11 cellular contexts compared by ENCODE assay signal in the genomic region with DNA sequence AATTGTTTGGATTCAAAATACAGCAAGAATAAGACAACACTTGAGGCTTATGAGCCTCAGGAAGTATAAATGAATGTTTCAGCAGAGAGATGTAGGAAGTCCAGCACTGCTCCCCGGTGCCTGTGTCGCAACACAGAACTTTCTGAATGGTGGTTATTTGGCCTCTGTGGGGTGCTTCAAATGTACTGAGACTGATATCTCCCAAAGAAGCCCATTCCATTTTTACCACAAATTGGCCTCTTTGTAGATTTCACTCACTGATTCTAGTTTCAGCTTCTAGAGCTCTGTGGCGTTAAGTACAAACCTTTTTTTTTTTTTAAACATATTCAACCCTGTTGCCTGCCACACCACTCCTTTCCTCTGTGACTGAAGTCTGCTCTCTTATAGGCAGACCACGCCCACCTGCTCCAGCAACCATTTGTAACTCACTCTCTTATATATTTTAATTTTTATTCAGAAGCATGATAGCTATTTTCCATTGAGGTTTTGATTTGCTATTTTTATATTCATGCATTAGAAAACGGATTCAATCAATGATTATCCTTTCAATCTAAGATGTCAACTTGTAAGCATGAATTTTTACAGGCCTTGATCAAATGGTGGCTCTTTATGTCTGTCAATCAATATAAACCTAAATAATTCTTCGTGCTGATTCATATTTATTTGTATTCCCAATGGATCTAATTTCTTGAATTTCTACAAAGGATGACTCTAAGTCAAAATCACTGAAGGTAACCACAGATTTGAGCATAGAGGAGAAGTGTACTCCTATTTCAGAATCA.
DNase-seq lines count a peak whose midpoint lies in the region; ATAC-seq and TF ChIP-seq lines count a peak whose summit lies in the region.
"Had no signal": no experiment of that assay in that cellular context is flagged by ENCODE, and none has a peak within 500 bp of the region (broad histone marks: within the 10 kb centered on the region; RNA-seq: fewer than 3 reads in every experiment).

No MANE protein-coding gene starts in this region.

- intact Hi-C loops in stomach (cut with DNase I; ENCODE audit: low total_unique reads), result no loop called here
- intact Hi-C loops in naive thymus-derived CD4-positive, alpha-beta T cell (cut with micrococcal nuclease), result loop anchor here (10.0 kb wide), 5 partner anchors 138 to 1478 kb away; a partner anchor contains a TSS

- peaks cover 66 to 100% (median 83%) of the 10 kb centered on the region in 11 experiments for H3K36me3 ChIP-seq in BLaER1 treated with 17β-estradiol and CSF1 and Interleukin-3, amounts not matched to agents 10 nM and 100 nM
- peaks cover 0 to 30% (median 21%) of the 10 kb centered on the region in 4 donors for H3K36me3 ChIP-seq in stomach
- H3K36me3 ChIP-seq in naive thymus-derived CD4-positive, alpha-beta T cell (ENCODE audit: control insufficient read depth in 2 of 3, insufficient read depth in 3 of 3, low read length in 3 of 3), result no peaks in the 10 kb centered on the region

- TF ChIP-seq POLR2A in stomach (IDR thresholded peaks at IDR 0.05), result no peak

- DNase-seq in GM20000 (ENCODE audit: low spot score) (peak; percentile 27), choroid plexus epithelial cell (ENCODE audit: low read depth) (peak; percentile 95), stomach (no peak), T-helper 17 cell (no peak)
- no peak for DNase-seq in naive thymus-derived CD4-positive, alpha-beta T cell
- no peak for DNase-seq in stimulated activated CD4-positive, alpha-beta T cell treated with anti-CD3 and anti-CD28 coated beads, Interleukin-4, amount 100 ng/mL, for 24 hours
- DNase-seq: activated effector memory CD4-positive, alpha-beta T cell treated with anti-CD3 and anti-CD28 coated beads, Interleukin-2, amount 50 U/mL, for 16 hours; SJCRH30 had no signal

- H4K20me1 ChIP-seq in BLaER1 treated with 17β-estradiol and CSF1 and Interleukin-3, amounts not matched to agents 10 nM and 100 nM, result peaks cover 0 to 77% (median 29%) of the 10 kb centered on the region in 11 experiments; a peak in 11 of 22 replicates

- H3K4me1 ChIP-seq in BLaER1 treated with 17β-estradiol and CSF1 and Interleukin-3, amounts not matched to agents 10 nM and 100 nM, result peaks cover 0 to 45% (median 16%) of the 10 kb centered on the region in 10 experiments; a peak in 15 of 20 replicates
- peaks cover 0 to 21% (median 8%) of the 10 kb centered on the region in 4 donors for H3K4me1 ChIP-seq in stomach
- no peaks in the 10 kb centered on the region for H3K4me1 ChIP-seq in naive thymus-derived CD4-positive, alpha-beta T cell (ENCODE audit: control insufficient read depth in 2 of 2, insufficient read depth in 2 of 2, low read length in 2 of 2)

- POLR2A ChIA-PET in naive thymus-derived CD4-positive, alpha-beta T cell (lab: Charles Lee), result no interaction called here

- H3K9me3 ChIP-seq in BLaER1 treated with 17β-estradiol and CSF1 and Interleukin-3, amounts not matched to agents 10 nM and 100 nM (replicated peaks in 1 of 11), result no peaks in the 10 kb centered on the region
- H3K9me3 ChIP-seq in stomach, result no peaks in the 10 kb centered on the region
- H3K9me3 ChIP-seq in naive thymus-derived CD4-positive, alpha-beta T cell (ENCODE audit: control insufficient read depth in 2 of 3, low read length in 3 of 3), result no peaks in the 10 kb centered on the region
- H3K9me3 ChIP-seq in T-helper 17 cell (ENCODE audit: control insufficient read depth, low read length, poor library complexity, severe bottlenecking), result no peaks in the 10 kb centered on the region
- H3K9me3 ChIP-seq: SJCRH30 had no signal

- H3K27me3 ChIP-seq in BLaER1 treated with 17β-estradiol and CSF1 and Interleukin-3, amounts not matched to agents 10 nM and 100 nM, result no peaks in the 10 kb centered on the region
- H3K27me3 ChIP-seq in stomach, result no peaks in the 10 kb centered on the region
- no peaks in the 10 kb centered on the region for H3K27me3 ChIP-seq in naive thymus-derived CD4-positive, alpha-beta T cell (ENCODE audit: control insufficient read depth in 2 of 2, insufficient read depth in 2 of 2, low read length in 2 of 2)
- H3K27me3 ChIP-seq: SJCRH30 had no signal

- ATAC-seq in HG03442 (IDR thresholded peaks at IDR 0.05; ENCODE audit: unreplicated experiment) (peak; percentile 57), T-helper 17 cell (no peak)
- ATAC-seq in naive thymus-derived CD4-positive, alpha-beta T cell, result no peak

- no peak overlapping the region for H3K4me3 ChIP-seq in BLaER1 treated with 17β-estradiol and CSF1 and Interleukin-3, amounts not matched to agents 10 nM and 100 nM
- H3K4me3 ChIP-seq in choroid plexus epithelial cell (ENCODE audit: low read depth, low read length) (no peak overlapping the region), stomach (no peak overlapping the region)
- H3K4me3 ChIP-seq in naive thymus-derived CD4-positive, alpha-beta T cell (ENCODE audit: low read length), result no peak overlapping the region
- H3K4me3 ChIP-seq: SJCRH30 had no signal

- H3K27ac ChIP-seq in BLaER1 treated with 17β-estradiol and CSF1 and Interleukin-3, amounts not matched to agents 10 nM and 100 nM, result peak overlapping the region in 5 of 11 experiments; percentile 3 to 33 (median 12); a peak in 2 of 22 replicates
- no peak overlapping the region for H3K27ac ChIP-seq in stomach
- H3K27ac ChIP-seq in naive thymus-derived CD4-positive, alpha-beta T cell (ENCODE audit: low read depth, low read length), result no peak overlapping the region
- H3K27ac ChIP-seq: SJCRH30 had no signal

- H3K9ac ChIP-seq in BLaER1 treated with 17β-estradiol and CSF1 and Interleukin-3, amounts not matched to agents 10 nM and 100 nM, result no peak overlapping the region

- no peaks in the 10 kb centered on the region for H3K36me3 Mint-ChIP-seq in naive thymus-derived CD4-positive, alpha-beta T cell
- H3K36me3 Mint-ChIP-seq in T-helper 17 cell (ENCODE audit: low read depth), result no peaks in the 10 kb centered on the region

- H3K4me1 Mint-ChIP-seq in naive thymus-derived CD4-positive, alpha-beta T cell, result peaks cover 0 to 4% (median 0%) of the 10 kb centered on the region in 7 donors
- peaks cover 2% of the 10 kb centered on the region for H3K4me1 Mint-ChIP-seq in T-helper 17 cell

- TF ChIP-seq CTCF in GM20000 (IDR thresholded peaks at IDR 0.05; ENCODE audit: extremely low read depth, missing control alignments) (no peak), choroid plexus epithelial cell (conservative IDR thresholded peaks at IDR 0.05; ENCODE audit: low read depth, low read length) (no peak), stomach (IDR thresholded peaks at IDR 0.05) (no peak)

- CTCF ChIA-PET in naive thymus-derived CD4-positive, alpha-beta T cell (lab: Charles Lee), result no interaction called here

- peak overlapping the region in 10 of 11 experiments; percentile 8 to 68 (median 39); a peak in 15 of 22 replicates for H3K4me2 ChIP-seq in BLaER1 treated with 17β-estradiol and CSF1 and Interleukin-3, amounts not matched to agents 10 nM and 100 nM

- no peak overlapping the region for H3K4me3 Mint-ChIP-seq in naive thymus-derived CD4-positive, alpha-beta T cell
- H3K4me3 Mint-ChIP-seq in T-helper 17 cell, result no peak overlapping the region
- H3K4me3 Mint-ChIP-seq: type B pancreatic cell had no signal

- no peaks in the 10 kb centered on the region for H3K27me3 Mint-ChIP-seq in naive thymus-derived CD4-positive, alpha-beta T cell
- H3K27me3 Mint-ChIP-seq in T-helper 17 cell, result no peaks in the 10 kb centered on the region
- H3K27me3 Mint-ChIP-seq: type B pancreatic cell had no signal

- TF ChIP-seq EP300 in stomach (IDR thresholded peaks at IDR 0.05), result no peak

- whole genome bisulfite sequencing in stomach, 5 donors, result 72 to 80% (median 74%) methylated on average over 6 of the region's 6 CpGs

- H3K9me3 Mint-ChIP-seq in naive thymus-derived CD4-positive, alpha-beta T cell, result peaks cover 0 to 5% (median 0%) of the 10 kb centered on the region in 11 donors
- H3K9me3 Mint-ChIP-seq: type B pancreatic cell had no signal

- no peak overlapping the region for H3K27ac Mint-ChIP-seq in naive thymus-derived CD4-positive, alpha-beta T cell
- no peak overlapping the region for H3K27ac Mint-ChIP-seq in T-helper 17 cell
- H3K27ac Mint-ChIP-seq: type B pancreatic cell had no signal

Comparison
In these comparisons a context has a peak if more than half of its experiments do, and no peak if none do; other contexts are left out.
1. DNase-seq: peak in GM20000 (single experiment) and choroid plexus epithelial cell (single experiment); none in stomach (single experiment), naive thymus-derived CD4-positive, alpha-beta T cell (0 of 9), T-helper 17 cell (0 of 3) and stimulated activated CD4-positive, alpha-beta T cell treated with anti-CD3 and anti-CD28 coated beads, Interleukin-4, amount 100 ng/mL, for 24 hours (single experiment).